26 cellular contexts compared by ENCODE assay signal in the genomic region with DNA sequence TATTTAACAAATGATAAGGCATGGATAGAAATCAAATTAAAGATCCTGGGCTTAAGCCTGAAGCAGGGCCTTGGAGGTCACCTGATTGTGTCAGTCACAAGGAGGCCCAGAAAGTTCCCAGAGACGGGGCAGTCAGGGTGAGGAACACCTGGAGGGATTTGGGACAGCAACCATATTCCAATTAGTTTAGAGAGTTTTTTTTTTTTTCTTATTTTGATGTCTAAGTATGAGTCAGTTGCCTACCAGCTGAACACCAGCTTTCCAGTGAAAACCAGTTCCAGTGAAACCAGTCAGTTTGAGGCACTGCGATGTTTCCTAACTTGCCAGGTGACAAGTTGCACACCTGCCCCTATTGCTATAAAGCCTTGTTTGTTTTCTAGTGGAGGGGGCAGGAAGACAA.
A peak's percentile ranks its signal among the peaks of the same experiment; 100 is the strongest.
DNase-seq lines count a peak whose midpoint lies in the region; FAIRE-seq and TF ChIP-seq lines count a peak whose summit lies in the region.
"Had no signal": no experiment of that assay in that cellular context is flagged by ENCODE, and none has a peak within 500 bp of the region (broad histone marks: within the 10 kb centered on the region; RNA-seq: fewer than 3 reads in every experiment).

No MANE protein-coding gene starts in this region.

- DNase-seq in NCI-H2107 treated with DMSO at 0.1 percent for 48 hours (lab: John Stamatoyannopoulos, UW; ENCODE audit: unreplicated experiment) (peak; percentile 62), NCI-H2107 (lab: John Stamatoyannopoulos, UW) (no peak), NCI-H345 treated with DMSO at 0.1 percent for 48 hours (lab: John Stamatoyannopoulos, UW; ENCODE audit: unreplicated experiment) (peak; percentile 66), bronchial epithelial cell (ENCODE audit: low read depth) (peak; percentile 29), progenitor cell of endocrine pancreas (ENCODE audit: low spot score, unreplicated experiment) (no peak), HEK293T (ENCODE audit: extremely low spot score) (no peak), thyroid gland (no peak)
- no peak for DNase-seq in stimulated activated CD4-positive, alpha-beta T cell treated with anti-CD3 and anti-CD28 coated beads, Interleukin-2, amount 100 ng/mL, for 24 hours
- DNase-seq: activated CD4-positive, alpha-beta T cell treated with anti-CD3 and anti-CD28 coated beads for 48 hours; activated naive CD8-positive, alpha-beta T cell treated with anti-CD3 and anti-CD28 coated beads, Interleukin-2, amount 50 U/mL, for 24 hours; kidney glomerular epithelial cell; NCI-H2171 treated with DMSO at 0.1 percent for 48 hours; psoas muscle; spleen; SW 1271; uterus had no signal

- TF ChIP-seq POLR2A in thyroid gland (IDR thresholded peaks at IDR 0.05), result no peak

- POLR2A ChIA-PET in HEK293T (lab: Yijun Ruan, JAX), result no interaction called here

- H3K4me3 Mint-ChIP-seq in progenitor cell of endocrine pancreas (ENCODE audit: low read depth), result peak overlapping the region; percentile 7
- H3K4me3 Mint-ChIP-seq: activated naive CD8-positive, alpha-beta T cell treated with anti-CD3 and anti-CD28 coated beads, Interleukin-2, amount 50 U/mL, for 24 hours; dendritic cell treated with granulocyte-macrophage colony-stimulating factor and Interleukin-4, amounts not matched to agents 40 ng/mL and 50 ng/mL, for 4 days; mesothelial cell of epicardium; neural crest cell had no signal

- H3K9me3 Mint-ChIP-seq in progenitor cell of endocrine pancreas (ENCODE audit: low read depth), result no peaks in the 10 kb centered on the region
- H3K9me3 Mint-ChIP-seq: activated naive CD8-positive, alpha-beta T cell treated with anti-CD3 and anti-CD28 coated beads, Interleukin-2, amount 50 U/mL, for 24 hours; activated T-helper 2 cell treated with anti-CD3 and anti-CD28 coated beads, Interferon-gamma antibody, Interleukin-2, Interleukin-4, amounts not matched to agents 10 μg/mL and 5 μg/mL and 100 μg/mL, durations not matched to agents 14 hours and 24 hours and 36 hours; mesothelial cell of epicardium; neural crest cell had no signal

- H3K27me3 ChIP-seq in bronchial epithelial cell (ENCODE audit: control insufficient read depth, insufficient read depth, low read length) (no peaks in the 10 kb centered on the region), thyroid gland (no peaks in the 10 kb centered on the region)
- H3K27me3 ChIP-seq: BLaER1, spleen, uterus had no signal

- no peak for FAIRE-seq in bronchial epithelial cell (lab: Jason Lieb, UNC)
- FAIRE-seq: A549, D721Med, endothelial cell of umbilical vein, frontal cortex, GM12891 had no signal

- no peaks in the 10 kb centered on the region for H3K9me3 ChIP-seq in thyroid gland
- H3K9me3 ChIP-seq: A549, BLaER1, psoas muscle, spleen, uterus had no signal

- no peaks in the 10 kb centered on the region for H3K4me1 ChIP-seq in thyroid gland
- H3K4me1 ChIP-seq: A549, BLaER1, spleen, uterus had no signal

- H3K27ac Mint-ChIP-seq in progenitor cell of endocrine pancreas, result peak overlapping the region; percentile 4
- H3K27ac Mint-ChIP-seq: activated naive CD8-positive, alpha-beta T cell treated with anti-CD3 and anti-CD28 coated beads, Interleukin-2, amount 50 U/mL, for 24 hours; activated T-helper 2 cell treated with anti-CD3 and anti-CD28 coated beads, Interferon-gamma antibody, Interleukin-2, Interleukin-4, amounts not matched to agents 10 μg/mL and 5 μg/mL and 100 μg/mL, durations not matched to agents 14 hours and 24 hours and 36 hours; dendritic cell treated with granulocyte-macrophage colony-stimulating factor and Interleukin-4, amounts not matched to agents 40 ng/mL and 50 ng/mL, for 4 days; mesothelial cell of epicardium had no signal

- intact Hi-C loops in thyroid gland (cut with DNase I), result no loop called here

- no peaks in the 10 kb centered on the region for H3K36me3 Mint-ChIP-seq in progenitor cell of endocrine pancreas (ENCODE audit: insufficient read depth)
- H3K36me3 Mint-ChIP-seq: mesothelial cell of epicardium had no signal

- CTCF ChIA-PET in HEK293T (lab: Yijun Ruan, JAX), result no interaction called here

- no peak for TF ChIP-seq CTCF in bronchial epithelial cell (IDR thresholded peaks at IDR 0.05; ENCODE audit: insufficient read depth, low read length, severe bottlenecking)
- no peak for TF ChIP-seq CTCF in progenitor cell of endocrine pancreas (IDR thresholded peaks at IDR 0.05; ENCODE audit: unreplicated experiment)
- TF ChIP-seq CTCF in thyroid gland (IDR thresholded peaks at IDR 0.05), result no peak

- H3K4me3 ChIP-seq in bronchial epithelial cell (ENCODE audit: low read depth, low read length) (no peak overlapping the region), thyroid gland (replicated peaks in 1 of 3) (no peak overlapping the region)
- H3K4me3 ChIP-seq: A549, BLaER1, psoas muscle, spleen, uterus had no signal

- no peak overlapping the region for H3K27ac ChIP-seq in thyroid gland
- H3K27ac ChIP-seq: A549, BLaER1, psoas muscle, spleen, uterus had no signal

- no peaks in the 10 kb centered on the region for H3K36me3 ChIP-seq in bronchial epithelial cell (ENCODE audit: control insufficient read depth, insufficient read depth, low read length)
- H3K36me3 ChIP-seq in thyroid gland, result no peaks in the 10 kb centered on the region
- H3K36me3 ChIP-seq: BLaER1, spleen, uterus had no signal

- H3K4me1 Mint-ChIP-seq in progenitor cell of endocrine pancreas (ENCODE audit: low read depth), result peaks cover 29% of the 10 kb centered on the region
- H3K4me1 Mint-ChIP-seq: activated naive CD8-positive, alpha-beta T cell treated with anti-CD3 and anti-CD28 coated beads, Interleukin-2, amount 50 U/mL, for 24 hours; mesothelial cell of epicardium had no signal

- H3K27me3 Mint-ChIP-seq in progenitor cell of endocrine pancreas, result peaks cover 2% of the 10 kb centered on the region
- H3K27me3 Mint-ChIP-seq: activated naive CD8-positive, alpha-beta T cell treated with anti-CD3 and anti-CD28 coated beads, Interleukin-2, amount 50 U/mL, for 24 hours; dendritic cell treated with granulocyte-macrophage colony-stimulating factor and Interleukin-4, amounts not matched to agents 40 ng/mL and 50 ng/mL, for 4 days had no signal

- 77 to 89% methylated on average over 2 of the region's 2 CpGs for WGBS in thyroid gland, 2 donors

TF ChIP-seq in HEK293T, 16 proteins besides CTCF, POLR2A, EP300 and RAD21:
- no peak for TF ChIP-seq TARDBP (IDR thresholded peaks at IDR 0.05)
- TF ChIP-seq FOXM1 (IDR thresholded peaks at IDR 0.05; ENCODE audit: borderline replicate concordance), result no peak
- TF ChIP-seq FOXA1 (IDR thresholded peaks at IDR 0.05), result no peak
- TF ChIP-seq ELF4 (IDR thresholded peaks at IDR 0.05), result no peak
- TF ChIP-seq FOXK2 (IDR thresholded peaks at IDR 0.05), result no peak
- no peak for TF ChIP-seq CTBP1 (IDR thresholded peaks at IDR 0.05; ENCODE audit: borderline replicate concordance)
- TF ChIP-seq, protein P1, sequence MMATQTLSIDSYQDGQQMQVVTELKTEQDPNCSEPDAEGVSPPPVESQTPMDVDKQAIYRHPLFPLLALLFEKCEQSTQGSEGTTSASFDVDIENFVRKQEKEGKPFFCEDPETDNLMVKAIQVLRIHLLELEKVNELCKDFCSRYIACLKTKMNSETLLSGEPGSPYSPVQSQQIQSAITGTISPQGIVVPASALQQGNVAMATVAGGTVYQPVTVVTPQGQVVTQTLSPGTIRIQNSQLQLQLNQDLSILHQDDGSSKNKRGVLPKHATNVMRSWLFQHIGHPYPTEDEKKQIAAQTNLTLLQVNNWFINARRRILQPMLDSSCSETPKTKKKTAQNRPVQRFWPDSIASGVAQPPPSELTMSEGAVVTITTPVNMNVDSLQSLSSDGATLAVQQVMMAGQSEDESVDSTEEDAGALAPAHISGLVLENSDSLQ (IDR thresholded peaks at IDR 0.05), result no peak
- TF ChIP-seq ZNF384 (IDR thresholded peaks at IDR 0.05), result no peak
- no peak for TF ChIP-seq NFRKB (IDR thresholded peaks at IDR 0.05)
- TF ChIP-seq SP1 (IDR thresholded peaks at IDR 0.05), result no peak
- no peak for TF ChIP-seq ARNT (IDR thresholded peaks at IDR 0.05)
- TF ChIP-seq BHLHE40 (IDR thresholded peaks at IDR 0.05; ENCODE audit: borderline replicate concordance), result no peak
- TF ChIP-seq LEF1 (IDR thresholded peaks at IDR 0.05; ENCODE audit: borderline replicate concordance), result no peak
- TF ChIP-seq HDGF (IDR thresholded peaks at IDR 0.05; ENCODE audit: borderline replicate concordance), result no peak
- no peak for TF ChIP-seq SUZ12 (IDR thresholded peaks at IDR 0.05)
- TF ChIP-seq L3MBTL2 (conservative IDR thresholded peaks at IDR 0.05), result no peak

Comparison
In these comparisons a context has a peak if more than half of its experiments do, and no peak if none do; other contexts are left out.
1. DNase-seq: peak in NCI-H2107 treated with DMSO at 0.1 percent for 48 hours (single experiment), NCI-H345 treated with DMSO at 0.1 percent for 48 hours (single experiment) and bronchial epithelial cell (single experiment); none in NCI-H2107 (single experiment), progenitor cell of endocrine pancreas (single experiment), stimulated activated CD4-positive, alpha-beta T cell treated with anti-CD3 and anti-CD28 coated beads, Interleukin-2, amount 100 ng/mL, for 24 hours (0 of 2), HEK293T (single experiment) and thyroid gland (0 of 2).